Comparison of ENCODE assay signal across 8 cellular contexts in genomic region chr14:24937300-24937699, GRCh38.
"Had no signal": no experiment of that assay in that cellular context is flagged by ENCODE, and none has a peak within 500 bp of the region (broad histone marks: within the 10 kb centered on the region; RNA-seq: fewer than 3 reads in every experiment).

No MANE protein-coding gene starts in this region.

- DNase-seq: GM23248, GOT3, H7, HFFc6, IMR-90 had no signal

- H3K9ac ChIP-seq: GM23248 had no signal

- H2AFZ ChIP-seq: GM23248 had no signal

- H3K4me3 ChIP-seq: GM23248, HAP-1, K562 had no signal

- H3K4me1 ChIP-seq: HAP-1 had no signal

- H3K36me3 ChIP-seq: HAP-1 had no signal

- H3K27ac ChIP-seq: GM23248, HL-60 had no signal
